Comparison of ENCODE assay signal across 17 cellular contexts in the genomic region with DNA sequence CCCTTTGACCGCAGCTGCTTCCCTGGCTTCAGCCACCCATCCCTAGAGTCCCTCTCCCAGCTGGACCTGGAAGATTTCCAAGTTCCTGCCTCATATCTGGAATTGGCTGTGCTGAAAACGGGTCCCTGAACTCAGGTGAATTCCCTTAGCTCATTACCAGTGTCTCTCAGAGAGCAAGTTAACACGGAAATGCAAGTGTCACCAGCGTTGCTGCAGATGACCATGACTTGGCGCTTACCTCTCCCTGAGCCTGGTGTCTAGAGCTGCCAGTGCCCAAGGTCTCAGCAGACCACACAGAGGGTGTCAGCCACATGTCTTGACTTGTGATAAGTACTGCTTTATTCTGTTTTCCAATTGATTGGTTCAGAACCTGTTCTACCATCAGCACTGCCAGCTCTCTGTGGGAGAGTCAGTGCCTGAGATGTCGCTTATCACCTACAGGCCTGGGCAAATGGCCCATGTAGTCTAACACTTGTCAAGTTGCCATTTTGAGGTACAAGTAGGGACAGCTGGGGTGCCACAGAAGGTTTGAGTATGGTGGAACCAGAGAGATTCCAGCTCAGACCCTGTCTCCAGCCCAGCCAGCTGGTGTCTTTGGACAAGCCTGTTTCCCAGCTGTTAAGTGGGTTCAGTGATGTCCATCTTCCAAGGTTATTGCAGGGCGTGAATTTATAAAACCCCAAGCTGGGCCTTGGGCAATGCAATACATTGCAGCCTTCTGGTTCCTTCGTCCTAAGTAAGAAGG. TPM values are rescaled to one million over a fixed set of nuclear protein-coding genes. Genes with fewer than 3 reads are reported as not detected.
DNase-seq lines count a peak whose midpoint lies in the region; ATAC-seq and TF ChIP-seq lines count a peak whose summit lies in the region.
"Had no signal": no experiment of that assay in that cellular context is flagged by ENCODE, and none has a peak within 500 bp of the region (broad histone marks: within the 10 kb centered on the region; RNA-seq: fewer than 3 reads in every experiment).

No MANE protein-coding gene starts in this region.

- peaks cover 3% of the 10 kb centered on the region for H3K9me3 Mint-ChIP-seq in osteocyte (ENCODE audit: unreplicated experiment)
- peaks cover 2 to 3% of the 10 kb centered on the region in 2 donors for H3K9me3 Mint-ChIP-seq in activated T-cell treated with anti-CD3 and anti-CD28 coated beads, Interleukin-2, amount 50 U/mL, for 72 hours
- H3K9me3 Mint-ChIP-seq: activated T-helper 2 cell treated with anti-CD3 and anti-CD28 coated beads, Interferon-gamma antibody, Interleukin-2, Interleukin-4, amounts not matched to agents 10 μg/mL and 5 μg/mL and 100 μg/mL, durations not matched to agents 14 hours and 24 hours and 36 hours had no signal

- H3K27ac Mint-ChIP-seq in osteocyte (ENCODE audit: unreplicated experiment): no peak overlapping the region
- no peak overlapping the region for H3K27ac Mint-ChIP-seq in activated T-cell treated with anti-CD3 and anti-CD28 coated beads, Interleukin-2, amount 50 U/mL, for 72 hours
- H3K27ac Mint-ChIP-seq: activated T-helper 2 cell treated with anti-CD3 and anti-CD28 coated beads, Interferon-gamma antibody, Interleukin-2, Interleukin-4, amounts not matched to agents 10 μg/mL and 5 μg/mL and 100 μg/mL, durations not matched to agents 14 hours and 24 hours and 36 hours; natural killer cell had no signal

- DNase-seq in DMS153 (lab: John Stamatoyannopoulos, UW) (peak; percentile 56), DMS153 treated with DMSO at 0.1 percent for 48 hours (lab: John Stamatoyannopoulos, UW; ENCODE audit: unreplicated experiment) (no peak), NCI-H2029 (lab: John Stamatoyannopoulos, UW) (peak; percentile 72), osteocyte (ENCODE audit: extremely low spot score, unreplicated experiment) (peak; percentile 63), D341Med (ENCODE audit: low spot score) (no peak)
- DNase-seq in activated T-cell treated with anti-CD3 and anti-CD28 coated beads, Interleukin-2, amount 50 U/mL, for 72 hours: no peak
- DNase-seq: caudate nucleus; Karpas-422; natural killer cell; NCI-H526; PC-3; psoas muscle; stimulated activated CD4-positive, alpha-beta T cell treated with anti-CD3 and anti-CD28 coated beads, Interleukin-12 subunit alpha, Interleukin-12 subunit beta, amount 100 ng/mL, for 4 hours; T1000 had no signal

- no peaks in the 10 kb centered on the region for H3K27me3 Mint-ChIP-seq in osteocyte (ENCODE audit: unreplicated experiment)
- no peaks in the 10 kb centered on the region for H3K27me3 Mint-ChIP-seq in activated T-cell treated with anti-CD3 and anti-CD28 coated beads, Interleukin-2, amount 50 U/mL, for 72 hours (ENCODE audit: low read depth)

- TF ChIP-seq CTCF in osteocyte (IDR thresholded peaks at IDR 0.05): no peak

- no peaks in the 10 kb centered on the region for H3K4me1 Mint-ChIP-seq in osteocyte (ENCODE audit: unreplicated experiment)
- no peaks in the 10 kb centered on the region for H3K4me1 Mint-ChIP-seq in activated T-cell treated with anti-CD3 and anti-CD28 coated beads, Interleukin-2, amount 50 U/mL, for 72 hours (ENCODE audit: low read depth)
- H3K4me1 Mint-ChIP-seq: natural killer cell had no signal

- no peak overlapping the region for H3K4me3 Mint-ChIP-seq in osteocyte (ENCODE audit: unreplicated experiment)
- no peak overlapping the region for H3K4me3 Mint-ChIP-seq in activated T-cell treated with anti-CD3 and anti-CD28 coated beads, Interleukin-2, amount 50 U/mL, for 72 hours
- H3K4me3 Mint-ChIP-seq: natural killer cell had no signal

- no peaks in the 10 kb centered on the region for H3K36me3 Mint-ChIP-seq in osteocyte (ENCODE audit: unreplicated experiment)
- H3K36me3 Mint-ChIP-seq in activated T-cell treated with anti-CD3 and anti-CD28 coated beads, Interleukin-2, amount 50 U/mL, for 72 hours (ENCODE audit: insufficient read depth in 2 of 2): no peaks in the 10 kb centered on the region
- H3K36me3 Mint-ChIP-seq: natural killer cell had no signal

- ATAC-seq in esophagus mucosa (peak; percentile 63), GM19397 (IDR thresholded peaks at IDR 0.05; ENCODE audit: unreplicated experiment) (no peak)
- no peak for ATAC-seq in activated T-cell treated with anti-CD3 and anti-CD28 coated beads, Interleukin-2, amount 50 U/mL, for 72 hours (replicated peaks in 1 of 2)
- ATAC-seq: natural killer cell, PC-3, psoas muscle had no signal

RNA-seq across cellular contexts. Expression of a gene that starts 48.7 kb away (rescaled TPM):
- total RNA-seq in esophagus mucosa (1.6 TPM), osteocyte (0.18 and 0.19 TPM in 2 replicates)
- total RNA-seq in activated T-cell treated with anti-CD3 and anti-CD28 coated beads, Interleukin-2, amount 50 U/mL, for 72 hours: not detected
- total RNA-seq: activated T-helper 2 cell treated with anti-CD3 and anti-CD28 coated beads, Interferon-gamma antibody, Interleukin-2, Interleukin-4, amounts not matched to agents 10 μg/mL and 5 μg/mL and 100 μg/mL, durations not matched to agents 14 hours and 24 hours and 36 hours; natural killer cell had no signal

Comparison
In these comparisons a context has a peak if more than half of its experiments do, and no peak if none do; other contexts are left out.
1. DNase-seq: peak in DMS153 (single experiment), NCI-H2029 (single experiment) and osteocyte (single experiment); none in DMS153 treated with DMSO at 0.1 percent for 48 hours (single experiment), D341Med (single experiment) and activated T-cell treated with anti-CD3 and anti-CD28 coated beads, Interleukin-2, amount 50 U/mL, for 72 hours (0 of 2).